18 cellular contexts compared by ENCODE assay signal in genomic region chr3:124007186-124007585, GRCh38. TPM values are rescaled to one million over a fixed set of nuclear protein-coding genes. Genes with fewer than 3 reads are reported as not detected.
DNase-seq lines count a peak whose midpoint lies in the region; ATAC-seq and TF ChIP-seq lines count a peak whose summit lies in the region.
"Had no signal": no experiment of that assay in that cellular context is flagged by ENCODE, and none has a peak within 500 bp of the region (broad histone marks: within the 10 kb centered on the region; RNA-seq: fewer than 3 reads in every experiment).

No MANE protein-coding gene starts in this region.

- no peaks in the 10 kb centered on the region for H3K36me3 ChIP-seq in SJCRH30

- no peak overlapping the region for H3K4me3 ChIP-seq in SJCRH30

- H3K27ac ChIP-seq in SJCRH30, result no peak overlapping the region
- no peak overlapping the region for H3K27ac ChIP-seq in foreskin keratinocyte

- H3K9me3 ChIP-seq in SJCRH30 (replicated peaks), result no peaks in the 10 kb centered on the region

- H3K27me3 ChIP-seq in SJCRH30 (no peaks in the 10 kb centered on the region), foreskin keratinocyte (peaks cover 57% of the 10 kb centered on the region)

- TF ChIP-seq CTCF in foreskin keratinocyte (conservative IDR thresholded peaks at IDR 0.05), result no peak

- no peak for TF ChIP-seq POLR2A in erythroblast (IDR thresholded peaks at IDR 0.05; ENCODE audit: low read length)

- DNase-seq in AG20443 (ENCODE audit: low spot score), result peak; percentile 19
- peak; percentile 47 for DNase-seq in HT1080 (ENCODE audit: low read depth)
- peak; percentile 17 to 26 for DNase-seq in SJCRH30
- peak in 1 of 2 donors; percentile 29 for DNase-seq in foreskin keratinocyte
- no peak for DNase-seq in erythroblast (lab: John Stamatoyannopoulos, UW)
- no peak for DNase-seq in nucleus accumbens (lab: John Stamatoyannopoulos, UW)
- no peak for DNase-seq in stimulated activated CD4-positive, alpha-beta T cell treated with anti-CD3 and anti-CD28 coated beads, Interleukin-2, amount 100 ng/mL, for 24 hours
- DNase-seq: activated CD8-positive, alpha-beta memory T cell treated with anti-CD3 and anti-CD28 coated beads, Interleukin-2, amount 50 U/mL, for 4 hours; activated effector memory CD4-positive, alpha-beta T cell treated with anti-CD3 and anti-CD28 coated beads, Interleukin-2, amount 50 U/mL, for 16 hours; aorta; endodermal cell; left colon; midbrain; NCI-H1092 treated with DMSO at 0.1 percent for 48 hours; NCI-H774; RPMI8226; stimulated activated CD4-positive, alpha-beta T cell treated with anti-CD3 and anti-CD28 coated beads, Interleukin-15, amount 100 ng/mL, for 24 hours had no signal

- H3K4me1 ChIP-seq in SJCRH30 (no peaks in the 10 kb centered on the region), foreskin keratinocyte (no peaks in the 10 kb centered on the region)

- ATAC-seq in foreskin keratinocyte, result peak; percentile 66
- ATAC-seq in GM18858 (IDR thresholded peaks at IDR 0.05; ENCODE audit: unreplicated experiment), result no peak
- ATAC-seq: left colon had no signal

RNA-seq across cellular contexts. Expression of gene ROPN1, which starts 15.3 kb away (rescaled TPM):
- 0.21 TPM in 1 of 2 replicates, not detected in the other for total RNA-seq in HT1080 (2014; rRNA removed; shearing (Covaris generic))
- polyA plus RNA-seq in HT1080 (2015; cell fraction: cytosol; rRNA removed), result 0.10 TPM in 1 of 2 replicates, not detected in the other
- polyA plus RNA-seq in HT1080 (2015; cell fraction: nucleus; rRNA removed), result not detected in 2 replicates
- not detected in 2 replicates for total RNA-seq in SJCRH30 (2014; rRNA removed; shearing (Covaris generic))
- not detected in 2 replicates for total RNA-seq in foreskin keratinocyte
- not detected in 2 replicates for polyA plus RNA-seq in foreskin keratinocyte
- total RNA-seq: aorta, endodermal cell had no signal
- polyA plus RNA-seq: aorta had no signal

RNA-seq across cellular contexts. Expression of gene KALRN, which starts 26.0 kb away (rescaled TPM):
- total RNA-seq in HT1080 (2014; rRNA removed; shearing (Covaris generic)), result 7.6 and 8.0 TPM in 2 replicates
- 1.00 and 1.5 TPM in 2 replicates for polyA plus RNA-seq in HT1080 (2015; cell fraction: cytosol; rRNA removed)
- polyA plus RNA-seq in HT1080 (2015; cell fraction: nucleus; rRNA removed), result 2.0 and 4.7 TPM in 2 replicates
- total RNA-seq in SJCRH30 (2014; rRNA removed; shearing (Covaris generic)), result 12.2 and 13.8 TPM in 2 replicates
- total RNA-seq in foreskin keratinocyte, result 0.18 and 0.61 TPM in 2 replicates
- polyA plus RNA-seq in foreskin keratinocyte, result 0.08 and 0.19 TPM in 2 replicates

RNA-seq across cellular contexts. Expression of gene CCDC14, which starts 46.2 kb away (rescaled TPM):
- 44.9 and 46.5 TPM in 2 replicates for total RNA-seq in HT1080 (2014; rRNA removed; shearing (Covaris generic))
- polyA plus RNA-seq in HT1080 (2015; cell fraction: cytosol; rRNA removed), result 29.3 and 30.2 TPM in 2 replicates
- polyA plus RNA-seq in HT1080 (2015; cell fraction: nucleus; rRNA removed), result 454 and 455 TPM in 2 replicates
- total RNA-seq in SJCRH30 (2014; rRNA removed; shearing (Covaris generic)), result 48.3 and 83.7 TPM in 2 replicates
- 26.3 and 27.6 TPM in 2 replicates for total RNA-seq in foreskin keratinocyte
- polyA plus RNA-seq in foreskin keratinocyte, result 6.3 and 8.0 TPM in 2 replicates

Comparison
In these comparisons a context has a peak if more than half of its experiments do, and no peak if none do; other contexts are left out.
1. DNase-seq: peak in AG20443 (single experiment), HT1080 (single experiment) and SJCRH30 (2 of 2); none in erythroblast (0 of 2), nucleus accumbens (0 of 56) and stimulated activated CD4-positive, alpha-beta T cell treated with anti-CD3 and anti-CD28 coated beads, Interleukin-2, amount 100 ng/mL, for 24 hours (0 of 2).